1 cellular context compared by ENCODE assay signal in the genomic region with DNA sequence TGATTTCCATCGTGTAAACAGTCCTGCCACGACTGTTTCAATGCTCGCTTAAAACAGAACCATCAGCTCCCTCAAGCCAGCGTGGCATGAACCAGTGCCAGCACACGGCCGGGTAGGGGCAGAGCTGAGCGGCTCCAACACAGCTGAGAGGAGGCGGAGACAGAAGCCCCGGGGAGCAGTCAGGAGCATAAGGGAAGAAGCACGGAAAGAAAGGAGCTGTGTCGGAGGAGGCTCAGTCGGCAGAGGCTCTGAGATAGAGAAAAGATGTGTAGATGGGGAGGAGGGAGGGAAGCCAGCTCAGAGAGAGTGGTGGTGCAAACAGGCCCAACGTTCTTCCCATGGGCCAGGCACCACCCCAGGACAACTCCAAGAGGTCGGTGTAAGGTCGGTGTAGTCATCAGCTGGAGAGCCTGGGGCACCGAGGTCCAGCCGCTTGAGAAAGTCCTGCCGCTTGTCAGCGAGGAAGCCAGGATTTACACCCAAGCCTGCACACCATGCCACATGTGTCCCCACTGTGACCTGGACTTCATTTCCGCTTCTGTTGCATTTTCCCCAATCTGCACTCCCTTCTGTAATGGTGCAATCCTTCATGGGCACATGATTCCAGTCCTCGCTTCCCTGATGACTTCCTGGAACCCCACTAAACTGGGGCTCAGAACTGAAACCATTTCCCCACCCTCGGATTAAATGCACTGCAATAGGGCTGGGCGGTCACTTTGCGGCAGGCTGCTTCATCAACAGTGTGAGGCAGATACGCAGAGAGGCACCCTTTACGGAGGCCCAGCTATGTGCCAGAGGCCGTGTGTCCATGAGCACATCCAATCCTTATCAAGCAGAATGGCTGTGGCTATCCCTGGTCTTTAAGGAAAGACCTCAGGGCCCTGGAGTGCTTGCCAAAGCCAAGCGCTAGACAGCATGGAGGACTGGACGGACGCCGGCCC.
TF ChIP-seq lines count a peak whose summit lies in the region.

No MANE protein-coding gene starts in this region.

TF ChIP-seq in SK-N-SH treated with all-trans-retinoic acid at 6 μM for 48 hours, 23 proteins besides CTCF, POLR2A, EP300 and RAD21 (continued from another document):
- TF ChIP-seq, protein P1, sequence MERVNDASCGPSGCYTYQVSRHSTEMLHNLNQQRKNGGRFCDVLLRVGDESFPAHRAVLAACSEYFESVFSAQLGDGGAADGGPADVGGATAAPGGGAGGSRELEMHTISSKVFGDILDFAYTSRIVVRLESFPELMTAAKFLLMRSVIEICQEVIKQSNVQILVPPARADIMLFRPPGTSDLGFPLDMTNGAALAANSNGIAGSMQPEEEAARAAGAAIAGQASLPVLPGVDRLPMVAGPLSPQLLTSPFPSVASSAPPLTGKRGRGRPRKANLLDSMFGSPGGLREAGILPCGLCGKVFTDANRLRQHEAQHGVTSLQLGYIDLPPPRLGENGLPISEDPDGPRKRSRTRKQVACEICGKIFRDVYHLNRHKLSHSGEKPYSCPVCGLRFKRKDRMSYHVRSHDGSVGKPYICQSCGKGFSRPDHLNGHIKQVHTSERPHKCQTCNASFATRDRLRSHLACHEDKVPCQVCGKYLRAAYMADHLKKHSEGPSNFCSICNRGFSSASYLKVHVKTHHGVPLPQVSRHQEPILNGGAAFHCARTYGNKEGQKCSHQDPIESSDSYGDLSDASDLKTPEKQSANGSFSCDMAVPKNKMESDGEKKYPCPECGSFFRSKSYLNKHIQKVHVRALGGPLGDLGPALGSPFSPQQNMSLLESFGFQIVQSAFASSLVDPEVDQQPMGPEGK (CRISPR knock-in tag; IDR thresholded peaks at IDR 0.05; ENCODE audit: borderline replicate concordance): no peak
- TF ChIP-seq ZNF565 (CRISPR knock-in tag; conservative IDR thresholded peaks at IDR 0.05; ENCODE audit: low read depth): no peak
- TF ChIP-seq GLIS3 (CRISPR knock-in tag; IDR thresholded peaks at IDR 0.05): no peak
- TF ChIP-seq ZFP30 (CRISPR knock-in tag; IDR thresholded peaks at IDR 0.05): no peak
- TF ChIP-seq BACH2 (CRISPR knock-in tag; IDR thresholded peaks at IDR 0.05; ENCODE audit: borderline replicate concordance): no peak
- no peak for TF ChIP-seq RARB (CRISPR knock-in tag; IDR thresholded peaks at IDR 0.05)
- no peak for TF ChIP-seq ZFP3 (CRISPR knock-in tag; IDR thresholded peaks at IDR 0.05)
